Comparison of ENCODE assay signal across 24 cellular contexts in the genomic region with DNA sequence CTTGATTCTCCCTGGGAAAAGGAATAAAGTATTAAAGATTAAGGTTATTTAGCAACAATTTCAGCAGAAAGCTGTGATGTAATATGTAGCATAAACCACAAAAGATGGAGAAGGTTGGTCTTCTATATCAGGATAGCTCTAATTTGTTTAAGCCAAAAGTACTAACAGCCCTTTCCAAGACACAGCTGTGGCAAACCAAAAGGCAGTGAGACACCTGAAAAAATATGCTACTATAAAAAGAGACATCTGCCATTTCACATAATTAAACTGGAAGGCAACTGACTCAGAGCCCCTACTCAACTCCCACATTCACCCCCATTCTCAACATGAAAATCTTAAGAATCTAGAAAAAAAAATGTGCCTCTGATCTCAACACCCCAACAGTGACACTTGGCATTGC.
DNase-seq lines count a peak whose midpoint lies in the region; ATAC-seq, FAIRE-seq and TF ChIP-seq lines count a peak whose summit lies in the region.
"Had no signal": no experiment of that assay in that cellular context is flagged by ENCODE, and none has a peak within 500 bp of the region (broad histone marks: within the 10 kb centered on the region; RNA-seq: fewer than 3 reads in every experiment).

No MANE protein-coding gene starts in this region.

- peak overlapping the region; percentile 41 for H2AK5ac ChIP-seq in trophoblast cell (ENCODE audit: low read length)

- H3K79me2 ChIP-seq in astrocyte (ENCODE audit: insufficient read depth, low read length) (no peaks in the 10 kb centered on the region), trophoblast cell (ENCODE audit: control insufficient read depth, insufficient read depth, low read length, poor library complexity) (no peaks in the 10 kb centered on the region)

- H3K23ac ChIP-seq in trophoblast cell (ENCODE audit: low read length): no peak overlapping the region

- intact Hi-C loops in heart left ventricle (cut with DNase I): loop anchor here in 3 of 10 donors (10.0 kb wide), 3 partner anchors 245 to 495 kb away; partner anchors contain the start of gene PRICKLE1 (in 1 of the 3)

- H3K27ac ChIP-seq in astrocyte (ENCODE audit: low read depth, low read length) (no peak overlapping the region), trophoblast cell (ENCODE audit: low read depth, low read length) (no peak overlapping the region), heart left ventricle (no peak overlapping the region)

- no peak overlapping the region for H4K8ac ChIP-seq in trophoblast cell (ENCODE audit: low read depth, low read length)

- ATAC-seq in heart left ventricle: no peak
- ATAC-seq: GM23338, HCT116, HepG2 had no signal

- TF ChIP-seq CTCF in astrocyte (IDR thresholded peaks at IDR 0.05; ENCODE audit: insufficient read depth, low read depth, low read length) (no peak), mesothelial cell of epicardium (IDR thresholded peaks at IDR 0.05; ENCODE audit: unreplicated experiment) (no peak), heart left ventricle (IDR thresholded peaks at IDR 0.05) (no peak)

- H3K36me3 ChIP-seq in astrocyte (ENCODE audit: insufficient read depth, low read length): no peaks in the 10 kb centered on the region
- H3K36me3 ChIP-seq in trophoblast cell (ENCODE audit: control insufficient read depth in 1 of 2, insufficient read depth in 2 of 2, low read length in 2 of 2): no peaks in the 10 kb centered on the region
- H3K36me3 ChIP-seq in heart left ventricle: no peaks in the 10 kb centered on the region
- H3K36me3 ChIP-seq: BE2C had no signal

- H3K14ac ChIP-seq in trophoblast cell (ENCODE audit: low read length): peak overlapping the region; percentile 2

- H3K9me3 ChIP-seq in astrocyte (ENCODE audit: insufficient read depth, low read depth, low read length): no peaks in the 10 kb centered on the region
- no peaks in the 10 kb centered on the region for H3K9me3 ChIP-seq in trophoblast cell (ENCODE audit: insufficient read depth, low read depth, low read length)
- peaks cover 0 to 11% (median 0%) of the 10 kb centered on the region in 12 donors for H3K9me3 ChIP-seq in heart left ventricle
- H3K9me3 ChIP-seq: BE2C had no signal

- H3K79me1 ChIP-seq in trophoblast cell (ENCODE audit: low read length): no peaks in the 10 kb centered on the region

- no peaks in the 10 kb centered on the region for H3K4me1 ChIP-seq in astrocyte (ENCODE audit: insufficient read depth, low read length)
- H3K4me1 ChIP-seq in trophoblast cell (ENCODE audit: control insufficient read depth in 1 of 2, insufficient read depth in 2 of 2, low read length in 2 of 2): peaks cover 0 to 4% of the 10 kb centered on the region in 2 experiments
- peaks cover 0 to 27% (median 0%) of the 10 kb centered on the region in 12 donors for H3K4me1 ChIP-seq in heart left ventricle

- peak overlapping the region; percentile 36 for H2BK12ac ChIP-seq in trophoblast cell (ENCODE audit: low read length)

- DNase-seq in LHCN-M2 (ENCODE audit: low read depth) (peak; percentile 47), astrocyte (ENCODE audit: low read depth) (peak; percentile 47), mesothelial cell of epicardium (ENCODE audit: low spot score in 2 of 2, unreplicated experiment in 2 of 2) (no peak), trophoblast cell (no peak), NOMO-1 treated with dmso at 0.1 percent for 144 hours (lab: John Stamatoyannopoulos, UW; ENCODE audit: unreplicated experiment) (no peak), OCI-M2 (lab: John Stamatoyannopoulos, UW; ENCODE audit: unreplicated experiment) (no peak), heart left ventricle (no peak)
- no peak for DNase-seq in activated CD4-positive, alpha-beta T cell treated with anti-CD3 and anti-CD28 coated beads for 1 hour
- DNase-seq: ACHN; BE2C; C1 segment of cervical spinal cord; CD4-positive, CD25-positive, alpha-beta regulatory T cell; CD8-positive, alpha-beta memory T cell; COR-L47; H7; HFFc6 had no signal

- H3K36me3 Mint-ChIP-seq in astrocyte (ENCODE audit: low read depth, unreplicated experiment) (no peaks in the 10 kb centered on the region), mesothelial cell of epicardium (peaks cover 8% of the 10 kb centered on the region)
- H3K36me3 Mint-ChIP-seq: CD4-positive, CD25-positive, alpha-beta regulatory T cell; CD8-positive, alpha-beta memory T cell had no signal

- H4K20me1 ChIP-seq in astrocyte (ENCODE audit: insufficient read depth, low read length): no peaks in the 10 kb centered on the region

- H3K27me3 ChIP-seq in astrocyte (ENCODE audit: insufficient read depth, low read length) (peaks cover 7% of the 10 kb centered on the region), trophoblast cell (ENCODE audit: insufficient read depth, low read length) (no peaks in the 10 kb centered on the region), heart left ventricle (no peaks in the 10 kb centered on the region)
- H3K27me3 ChIP-seq: BE2C had no signal

- H3K27me3 Mint-ChIP-seq in astrocyte (ENCODE audit: low read depth, unreplicated experiment) (no peaks in the 10 kb centered on the region), mesothelial cell of epicardium (ENCODE audit: low read depth) (no peaks in the 10 kb centered on the region)
- H3K27me3 Mint-ChIP-seq: CD4-positive, CD25-positive, alpha-beta regulatory T cell; CD8-positive, alpha-beta memory T cell had no signal

- no peak overlapping the region for H3K18ac ChIP-seq in trophoblast cell (ENCODE audit: low read length)

- H3K4me1 Mint-ChIP-seq in astrocyte (ENCODE audit: low read depth, unreplicated experiment): peaks cover 52% of the 10 kb centered on the region
- peaks cover 52% of the 10 kb centered on the region for H3K4me1 Mint-ChIP-seq in mesothelial cell of epicardium
- H3K4me1 Mint-ChIP-seq: CD4-positive, CD25-positive, alpha-beta regulatory T cell; CD8-positive, alpha-beta memory T cell had no signal

- H4K91ac ChIP-seq in trophoblast cell (ENCODE audit: low read depth, low read length): no peak overlapping the region

- no peak overlapping the region for H2BK5ac ChIP-seq in trophoblast cell (ENCODE audit: low read depth, low read length, poor library complexity)

- H3K4me2 ChIP-seq in astrocyte (ENCODE audit: low read length) (no peak overlapping the region), trophoblast cell (ENCODE audit: low read length) (no peak overlapping the region)
- H3K4me2 ChIP-seq: GM23338 had no signal

- H3K4me3 Mint-ChIP-seq in astrocyte (ENCODE audit: unreplicated experiment) (no peak overlapping the region), mesothelial cell of epicardium (no peak overlapping the region)
- H3K4me3 Mint-ChIP-seq: CD8-positive, alpha-beta memory T cell; GM23338; HFFc6 had no signal

- no peak for TF ChIP-seq POLR2A in heart left ventricle (IDR thresholded peaks at IDR 0.05)

- H3K4me3 ChIP-seq in astrocyte (ENCODE audit: insufficient read depth, low read depth, low read length): no peak overlapping the region
- H3K4me3 ChIP-seq in trophoblast cell (ENCODE audit: low read depth, low read length): no peak overlapping the region
- no peak overlapping the region for H3K4me3 ChIP-seq in heart left ventricle
- H3K4me3 ChIP-seq: GM23338 had no signal

- H2BK120ac ChIP-seq in trophoblast cell (ENCODE audit: insufficient read depth, low read length, poor library complexity): no peak overlapping the region

- H3K9ac ChIP-seq in astrocyte (ENCODE audit: low read length): no peak overlapping the region
- no peak overlapping the region for H3K9ac ChIP-seq in trophoblast cell (ENCODE audit: low read length)

- FAIRE-seq in astrocyte (lab: Jason Lieb, UNC): no peak
- FAIRE-seq: A204.1, D721Med, G401.6, GM12891, GM19239, HepG2 had no signal

- no peak overlapping the region for H3K4ac ChIP-seq in trophoblast cell (ENCODE audit: low read depth, low read length)

- peaks cover 4% of the 10 kb centered on the region for H3K9me3 Mint-ChIP-seq in astrocyte (ENCODE audit: unreplicated experiment)
- H3K9me3 Mint-ChIP-seq in mesothelial cell of epicardium: peaks cover 18% of the 10 kb centered on the region

- H3K27ac Mint-ChIP-seq in astrocyte (ENCODE audit: unreplicated experiment): no peak overlapping the region
- H3K27ac Mint-ChIP-seq in mesothelial cell of epicardium: peak overlapping the region; percentile 86
- H3K27ac Mint-ChIP-seq: CD4-positive, CD25-positive, alpha-beta regulatory T cell; CD8-positive, alpha-beta memory T cell; GM23338; HFFc6 had no signal

- H2AFZ ChIP-seq in astrocyte (ENCODE audit: low read depth, low read length): no peak overlapping the region
- no peak overlapping the region for H2AFZ ChIP-seq in trophoblast cell (ENCODE audit: insufficient read depth, low read length, poor library complexity)
- H2AFZ ChIP-seq: GM23338 had no signal

- H4K12ac ChIP-seq in trophoblast cell (ENCODE audit: low read depth, low read length): no peak overlapping the region

Comparison
In these comparisons a context has a peak if more than half of its experiments do, and no peak if none do; other contexts are left out.
1. DNase-seq: peak in LHCN-M2 (single experiment) and astrocyte (single experiment); none in mesothelial cell of epicardium (0 of 2), trophoblast cell (0 of 2), NOMO-1 treated with dmso at 0.1 percent for 144 hours (single experiment), activated CD4-positive, alpha-beta T cell treated with anti-CD3 and anti-CD28 coated beads for 1 hour (single experiment), OCI-M2 (single experiment) and heart left ventricle (0 of 5).